Comparison of ENCODE assay signal across 23 cellular contexts in the genomic region with DNA sequence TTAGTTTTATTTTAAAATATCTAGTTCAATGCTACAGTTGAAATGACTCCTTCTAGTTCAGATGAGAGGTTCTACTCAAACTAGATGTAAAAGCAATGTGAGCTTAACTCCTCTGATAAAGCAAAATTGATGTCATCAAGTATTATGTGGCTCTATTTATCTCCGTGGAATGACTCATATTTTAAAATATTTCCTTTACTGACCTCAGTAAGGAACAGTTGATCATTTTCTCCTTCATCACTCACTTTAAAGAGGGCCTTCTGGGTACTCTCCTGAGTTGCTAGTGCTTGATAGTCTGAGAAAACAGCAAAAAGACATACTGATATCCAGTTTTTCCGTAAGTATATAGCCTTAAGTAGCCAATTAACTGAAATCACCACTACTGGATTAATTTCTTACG.
DNase-seq lines count a peak whose midpoint lies in the region; ATAC-seq, FAIRE-seq and TF ChIP-seq lines count a peak whose summit lies in the region.
"Had no signal": no experiment of that assay in that cellular context is flagged by ENCODE, and none has a peak within 500 bp of the region (broad histone marks: within the 10 kb centered on the region; RNA-seq: fewer than 3 reads in every experiment).

No MANE protein-coding gene starts in this region.

- no peak overlapping the region for H3K4me3 ChIP-seq in AG04450 (ENCODE audit: low read depth, low read length)
- H3K4me3 ChIP-seq: pancreas, SJCRH30 had no signal

- no peak for TF ChIP-seq CTCF in AG04450 (IDR thresholded peaks at IDR 0.05; ENCODE audit: low read depth, low read length)

- ATAC-seq in Right ventricle myocardium inferior, result no peak
- ATAC-seq in activated T-cell treated with anti-CD3 and anti-CD28 coated beads, Interleukin-2, amount 50 U/mL, for 4 hours, result no peak
- ATAC-seq: activated naive CD8-positive, alpha-beta T cell treated with anti-CD3 and anti-CD28 coated beads, Interleukin-2, amount 50 U/mL, for 24 hours; left lobe of liver; pancreas had no signal

- intact Hi-C loops in Right ventricle myocardium inferior (cut with DNase I), result no loop called here

- H3K27ac ChIP-seq in AG04450 (ENCODE audit: low read depth, low read length), result no peak overlapping the region
- H3K27ac ChIP-seq: HL-60, pancreas, SJCRH30 had no signal

- POLR2A ChIA-PET in AG04450 (lab: Yijun Ruan, JAX), result no interaction called here

- no peaks in the 10 kb centered on the region for H3K9me3 ChIP-seq in AG04450 (ENCODE audit: control insufficient read depth, insufficient read depth, low read length)
- H3K9me3 ChIP-seq: SJCRH30 had no signal

- CTCF ChIA-PET in AG04450 (lab: Charles Lee), result no interaction called here

- no peaks in the 10 kb centered on the region for H3K27me3 ChIP-seq in AG04450 (ENCODE audit: control insufficient read depth, insufficient read depth, low read length)
- H3K27me3 ChIP-seq: pancreas, SJCRH30 had no signal

- peak; percentile 16 for DNase-seq in AG04450 (ENCODE audit: low read depth, low spot score)
- DNase-seq in M059J (ENCODE audit: low read depth), result peak; percentile 56
- peak; percentile 25 for DNase-seq in dedifferentiated amniotic fluid mesenchymal stem cell (ENCODE audit: extremely low spot score)
- DNase-seq in kidney tubule cell (ENCODE audit: low spot score), result peak; percentile 83
- DNase-seq in H54 (ENCODE audit: insufficient read length, low spot score), result no peak
- no peak for DNase-seq in Right ventricle myocardium inferior (ENCODE audit: missing footprints)
- no peak for DNase-seq in occipital lobe (lab: John Stamatoyannopoulos, UW)
- DNase-seq in activated T-cell treated with anti-CD3 and anti-CD28 coated beads, Interleukin-2, amount 50 U/mL, for 4 hours, result no peak
- DNase-seq: activated CD4-positive, alpha-beta T cell treated with anti-CD3 and anti-CD28 coated beads, Interleukin-2, amount 10 ng/mL, durations not matched to agents 7 days and 5 days; activated naive CD8-positive, alpha-beta T cell treated with anti-CD3 and anti-CD28 coated beads, Interleukin-2, amount 50 U/mL, for 24 hours; activated T-cell treated with anti-CD3 and anti-CD28 coated beads, Interleukin-2, amount 50 U/mL, for 48 hours; AML-193; erythroblast; hypothalamus; Karpas-422; NCI-H1436; pancreas; stimulated activated naive CD4-positive, alpha-beta T cell treated with Interleukin-2 at 50 U/mL for 16 hours had no signal

- no peaks in the 10 kb centered on the region for H3K4me1 Mint-ChIP-seq in activated T-cell treated with anti-CD3 and anti-CD28 coated beads, Interleukin-2, amount 50 U/mL, for 4 hours (ENCODE audit: low read depth)
- H3K4me1 Mint-ChIP-seq: activated CD4-positive, alpha-beta T cell treated with anti-CD3 and anti-CD28 coated beads, Interleukin-2, amount 10 ng/mL, durations not matched to agents 7 days and 5 days; activated naive CD8-positive, alpha-beta T cell treated with anti-CD3 and anti-CD28 coated beads, Interleukin-2, amount 50 U/mL, for 24 hours had no signal

- no peak overlapping the region for H3K4me3 Mint-ChIP-seq in activated T-cell treated with anti-CD3 and anti-CD28 coated beads, Interleukin-2, amount 50 U/mL, for 4 hours
- H3K4me3 Mint-ChIP-seq: activated CD4-positive, alpha-beta T cell treated with anti-CD3 and anti-CD28 coated beads, Interleukin-2, amount 10 ng/mL, durations not matched to agents 7 days and 5 days; activated naive CD8-positive, alpha-beta T cell treated with anti-CD3 and anti-CD28 coated beads, Interleukin-2, amount 50 U/mL, for 24 hours had no signal

- no peaks in the 10 kb centered on the region for H3K27me3 Mint-ChIP-seq in activated T-cell treated with anti-CD3 and anti-CD28 coated beads, Interleukin-2, amount 50 U/mL, for 4 hours (ENCODE audit: low read depth)
- H3K27me3 Mint-ChIP-seq: activated CD4-positive, alpha-beta T cell treated with anti-CD3 and anti-CD28 coated beads, Interleukin-2, amount 10 ng/mL, durations not matched to agents 7 days and 5 days; activated naive CD8-positive, alpha-beta T cell treated with anti-CD3 and anti-CD28 coated beads, Interleukin-2, amount 50 U/mL, for 24 hours had no signal

- no peak for FAIRE-seq in H54 (lab: Jason Lieb, UNC)
- FAIRE-seq: GM19239, pancreas, TTC549 had no signal

- H3K36me3 Mint-ChIP-seq in activated T-cell treated with anti-CD3 and anti-CD28 coated beads, Interleukin-2, amount 50 U/mL, for 4 hours (ENCODE audit: insufficient read depth), result no peaks in the 10 kb centered on the region

- no peak for TF ChIP-seq POLR2A in H54 (IDR thresholded peaks at IDR 0.05; ENCODE audit: low read depth, low read length)

- peaks cover 15% of the 10 kb centered on the region for H3K9me3 Mint-ChIP-seq in activated T-cell treated with anti-CD3 and anti-CD28 coated beads, Interleukin-2, amount 50 U/mL, for 4 hours

Comparison
In these comparisons a context has a peak if more than half of its experiments do, and no peak if none do; other contexts are left out.
1. DNase-seq: peak in AG04450 (single experiment), M059J (single experiment), dedifferentiated amniotic fluid mesenchymal stem cell (single experiment) and kidney tubule cell (single experiment); none in H54 (single experiment), Right ventricle myocardium inferior (single experiment), occipital lobe (single experiment) and activated T-cell treated with anti-CD3 and anti-CD28 coated beads, Interleukin-2, amount 50 U/mL, for 4 hours (single experiment).